ENCODE assay signal across 1 cellular context in the genomic region with DNA sequence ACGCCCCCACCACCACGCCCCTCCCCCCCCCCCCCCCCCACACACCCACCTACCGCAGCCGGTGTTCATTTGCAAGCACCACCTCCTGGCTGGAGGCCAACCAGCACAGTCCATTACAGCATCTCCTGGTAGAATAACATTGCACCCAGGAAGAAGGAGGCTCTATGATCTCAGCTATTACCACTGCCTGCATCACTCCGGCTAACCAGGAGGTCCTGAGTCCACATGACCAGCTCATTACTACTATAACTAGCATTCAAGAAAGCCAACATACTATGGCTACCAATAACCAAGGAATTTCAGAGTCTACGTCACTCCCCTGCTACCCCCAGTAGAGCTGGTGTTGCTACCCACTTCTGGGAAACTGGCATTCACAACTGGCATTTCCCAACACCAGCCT.
TF ChIP-seq lines count a peak whose summit lies in the region.

No MANE protein-coding gene starts in this region.

TF ChIP-seq in K562, 482 proteins besides CTCF, POLR2A, EP300 and RAD21 (continued from another document):
- no peak for TF ChIP-seq FOXJ2 (tag; IDR thresholded peaks at IDR 0.05)
- TF ChIP-seq ZNF124 (CRISPR knock-in tag; IDR thresholded peaks at IDR 0.05), result no peak
- no peak for TF ChIP-seq ZNF316 (IDR thresholded peaks at IDR 0.05)
- no peak for TF ChIP-seq CBX1 (IDR thresholded peaks at IDR 0.05; ENCODE audit: low read depth)
- TF ChIP-seq RFX1 (IDR thresholded peaks at IDR 0.05), result no peak
- TF ChIP-seq C11orf30 (IDR thresholded peaks at IDR 0.05; ENCODE audit: low read depth), result no peak
- no peak for TF ChIP-seq PRPF4 (IDR thresholded peaks at IDR 0.05; ENCODE audit: insufficient read depth, low read depth, low read length, poor library complexity, severe bottlenecking)
- no peak for TF ChIP-seq ETV5 (CRISPR knock-in tag; IDR thresholded peaks at IDR 0.05; ENCODE audit: low read depth)
- TF ChIP-seq, protein P1, sequence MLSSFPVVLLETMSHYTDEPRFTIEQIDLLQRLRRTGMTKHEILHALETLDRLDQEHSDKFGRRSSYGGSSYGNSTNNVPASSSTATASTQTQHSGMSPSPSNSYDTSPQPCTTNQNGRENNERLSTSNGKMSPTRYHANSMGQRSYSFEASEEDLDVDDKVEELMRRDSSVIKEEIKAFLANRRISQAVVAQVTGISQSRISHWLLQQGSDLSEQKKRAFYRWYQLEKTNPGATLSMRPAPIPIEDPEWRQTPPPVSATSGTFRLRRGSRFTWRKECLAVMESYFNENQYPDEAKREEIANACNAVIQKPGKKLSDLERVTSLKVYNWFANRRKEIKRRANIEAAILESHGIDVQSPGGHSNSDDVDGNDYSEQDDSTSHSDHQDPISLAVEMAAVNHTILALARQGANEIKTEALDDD (IDR thresholded peaks at IDR 0.05), result peak; percentile 84
- no peak for TF ChIP-seq PML (IDR thresholded peaks at IDR 0.05; ENCODE audit: low read length)
- TF ChIP-seq ZNF175 (CRISPR knock-in tag; IDR thresholded peaks at IDR 0.05; ENCODE audit: low read depth), result no peak
- no peak for TF ChIP-seq HDGF (IDR thresholded peaks at IDR 0.05)
- TF ChIP-seq, protein P2, sequence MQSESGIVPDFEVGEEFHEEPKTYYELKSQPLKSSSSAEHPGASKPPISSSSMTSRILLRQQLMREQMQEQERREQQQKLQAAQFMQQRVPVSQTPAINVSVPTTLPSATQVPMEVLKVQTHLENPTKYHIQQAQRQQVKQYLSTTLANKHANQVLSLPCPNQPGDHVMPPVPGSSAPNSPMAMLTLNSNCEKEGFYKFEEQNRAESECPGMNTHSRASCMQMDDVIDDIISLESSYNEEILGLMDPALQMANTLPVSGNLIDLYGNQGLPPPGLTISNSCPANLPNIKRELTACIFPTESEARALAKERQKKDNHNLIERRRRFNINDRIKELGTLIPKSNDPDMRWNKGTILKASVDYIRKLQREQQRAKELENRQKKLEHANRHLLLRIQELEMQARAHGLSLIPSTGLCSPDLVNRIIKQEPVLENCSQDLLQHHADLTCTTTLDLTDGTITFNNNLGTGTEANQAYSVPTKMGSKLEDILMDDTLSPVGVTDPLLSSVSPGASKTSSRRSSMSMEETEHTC (IDR thresholded peaks at IDR 0.05), result no peak
- no peak for TF ChIP-seq FIP1L1 (IDR thresholded peaks at IDR 0.05; ENCODE audit: low read depth, low read length, poor library complexity, severe bottlenecking)
- no peak for TF ChIP-seq BCL6 (CRISPR knock-in tag; IDR thresholded peaks at IDR 0.05)
- TF ChIP-seq, protein P3, sequence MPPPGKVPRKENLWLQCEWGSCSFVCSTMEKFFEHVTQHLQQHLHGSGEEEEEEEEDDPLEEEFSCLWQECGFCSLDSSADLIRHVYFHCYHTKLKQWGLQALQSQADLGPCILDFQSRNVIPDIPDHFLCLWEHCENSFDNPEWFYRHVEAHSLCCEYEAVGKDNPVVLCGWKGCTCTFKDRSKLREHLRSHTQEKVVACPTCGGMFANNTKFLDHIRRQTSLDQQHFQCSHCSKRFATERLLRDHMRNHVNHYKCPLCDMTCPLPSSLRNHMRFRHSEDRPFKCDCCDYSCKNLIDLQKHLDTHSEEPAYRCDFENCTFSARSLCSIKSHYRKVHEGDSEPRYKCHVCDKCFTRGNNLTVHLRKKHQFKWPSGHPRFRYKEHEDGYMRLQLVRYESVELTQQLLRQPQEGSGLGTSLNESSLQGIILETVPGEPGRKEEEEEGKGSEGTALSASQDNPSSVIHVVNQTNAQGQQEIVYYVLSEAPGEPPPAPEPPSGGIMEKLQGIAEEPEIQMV (tag; conservative IDR thresholded peaks at IDR 0.05; ENCODE audit: low read depth), result no peak
- TF ChIP-seq ZBTB1 (CRISPR knock-in tag; IDR thresholded peaks at IDR 0.05; ENCODE audit: borderline replicate concordance, low read depth), result no peak
- no peak for TF ChIP-seq ARID1B (IDR thresholded peaks at IDR 0.05)
- TF ChIP-seq, protein P4, sequence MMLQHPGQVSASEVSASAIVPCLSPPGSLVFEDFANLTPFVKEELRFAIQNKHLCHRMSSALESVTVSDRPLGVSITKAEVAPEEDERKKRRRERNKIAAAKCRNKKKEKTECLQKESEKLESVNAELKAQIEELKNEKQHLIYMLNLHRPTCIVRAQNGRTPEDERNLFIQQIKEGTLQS (IDR thresholded peaks at IDR 0.05), result peak; percentile 50; the same call in 1 of the 2 replicates
- TF ChIP-seq, protein P4 (CRISPR knock-in tag; conservative IDR thresholded peaks at IDR 0.05), result no peak
- TF ChIP-seq MYC (IDR thresholded peaks at IDR 0.05; ENCODE audit: low read depth, low read length), result no peak
- no peak for TF ChIP-seq MYC (CRISPR knock-in tag; IDR thresholded peaks at IDR 0.05; ENCODE audit: borderline replicate concordance, low read depth)
- TF ChIP-seq, protein P5, sequence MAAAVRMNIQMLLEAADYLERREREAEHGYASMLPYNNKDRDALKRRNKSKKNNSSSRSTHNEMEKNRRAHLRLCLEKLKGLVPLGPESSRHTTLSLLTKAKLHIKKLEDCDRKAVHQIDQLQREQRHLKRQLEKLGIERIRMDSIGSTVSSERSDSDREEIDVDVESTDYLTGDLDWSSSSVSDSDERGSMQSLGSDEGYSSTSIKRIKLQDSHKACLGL (CRISPR knock-in tag; IDR thresholded peaks at IDR 0.05; ENCODE audit: borderline replicate concordance, poor library complexity, severe bottlenecking), result no peak
- no peak for TF ChIP-seq TAF1 (IDR thresholded peaks at IDR 0.05; ENCODE audit: control insufficient read depth, extremely low read depth, insufficient read depth, low read length, severe bottlenecking)
- no peak for TF ChIP-seq U2AF1 (optimal IDR thresholded peaks at IDR 0.05; ENCODE audit: low read depth, low read length)
- no peak for TF ChIP-seq ZNF134 (CRISPR knock-in tag; conservative IDR thresholded peaks at IDR 0.05)
- TF ChIP-seq NFRKB (IDR thresholded peaks at IDR 0.05; ENCODE audit: low read depth), result 0 out of 2 replicates have a peak, but pooled peaks have one; percentile 51
- TF ChIP-seq NCOA6 (IDR thresholded peaks at IDR 0.05), result no peak
- TF ChIP-seq, protein P6, sequence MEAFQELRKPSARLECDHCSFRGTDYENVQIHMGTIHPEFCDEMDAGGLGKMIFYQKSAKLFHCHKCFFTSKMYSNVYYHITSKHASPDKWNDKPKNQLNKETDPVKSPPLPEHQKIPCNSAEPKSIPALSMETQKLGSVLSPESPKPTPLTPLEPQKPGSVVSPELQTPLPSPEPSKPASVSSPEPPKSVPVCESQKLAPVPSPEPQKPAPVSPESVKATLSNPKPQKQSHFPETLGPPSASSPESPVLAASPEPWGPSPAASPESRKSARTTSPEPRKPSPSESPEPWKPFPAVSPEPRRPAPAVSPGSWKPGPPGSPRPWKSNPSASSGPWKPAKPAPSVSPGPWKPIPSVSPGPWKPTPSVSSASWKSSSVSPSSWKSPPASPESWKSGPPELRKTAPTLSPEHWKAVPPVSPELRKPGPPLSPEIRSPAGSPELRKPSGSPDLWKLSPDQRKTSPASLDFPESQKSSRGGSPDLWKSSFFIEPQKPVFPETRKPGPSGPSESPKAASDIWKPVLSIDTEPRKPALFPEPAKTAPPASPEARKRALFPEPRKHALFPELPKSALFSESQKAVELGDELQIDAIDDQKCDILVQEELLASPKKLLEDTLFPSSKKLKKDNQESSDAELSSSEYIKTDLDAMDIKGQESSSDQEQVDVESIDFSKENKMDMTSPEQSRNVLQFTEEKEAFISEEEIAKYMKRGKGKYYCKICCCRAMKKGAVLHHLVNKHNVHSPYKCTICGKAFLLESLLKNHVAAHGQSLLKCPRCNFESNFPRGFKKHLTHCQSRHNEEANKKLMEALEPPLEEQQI (IDR thresholded peaks at IDR 0.05), result no peak
- 0 out of 2 replicates have a peak, but pooled peaks have one; percentile 29 for TF ChIP-seq JUN (IDR thresholded peaks at IDR 0.05; ENCODE audit: borderline replicate concordance, low read depth, low read length)
- TF ChIP-seq JUN (CRISPR knock-in tag; IDR thresholded peaks at IDR 0.05; ENCODE audit: borderline replicate concordance), result no peak
- TF ChIP-seq, protein P7, sequence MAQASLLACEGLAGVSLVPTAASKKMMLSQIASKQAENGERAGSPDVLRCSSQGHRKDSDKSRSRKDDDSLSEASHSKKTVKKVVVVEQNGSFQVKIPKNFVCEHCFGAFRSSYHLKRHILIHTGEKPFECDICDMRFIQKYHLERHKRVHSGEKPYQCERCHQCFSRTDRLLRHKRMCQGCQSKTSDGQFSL (CRISPR knock-in tag; IDR thresholded peaks at IDR 0.05), result no peak
- TF ChIP-seq, protein P7 (tag; IDR thresholded peaks at IDR 0.05), result peak in 1 of 2 experiments; percentile 4; a peak in 1 of 4 replicates
